Comparison of ENCODE assay signal across 8 cellular contexts in the genomic region with DNA sequence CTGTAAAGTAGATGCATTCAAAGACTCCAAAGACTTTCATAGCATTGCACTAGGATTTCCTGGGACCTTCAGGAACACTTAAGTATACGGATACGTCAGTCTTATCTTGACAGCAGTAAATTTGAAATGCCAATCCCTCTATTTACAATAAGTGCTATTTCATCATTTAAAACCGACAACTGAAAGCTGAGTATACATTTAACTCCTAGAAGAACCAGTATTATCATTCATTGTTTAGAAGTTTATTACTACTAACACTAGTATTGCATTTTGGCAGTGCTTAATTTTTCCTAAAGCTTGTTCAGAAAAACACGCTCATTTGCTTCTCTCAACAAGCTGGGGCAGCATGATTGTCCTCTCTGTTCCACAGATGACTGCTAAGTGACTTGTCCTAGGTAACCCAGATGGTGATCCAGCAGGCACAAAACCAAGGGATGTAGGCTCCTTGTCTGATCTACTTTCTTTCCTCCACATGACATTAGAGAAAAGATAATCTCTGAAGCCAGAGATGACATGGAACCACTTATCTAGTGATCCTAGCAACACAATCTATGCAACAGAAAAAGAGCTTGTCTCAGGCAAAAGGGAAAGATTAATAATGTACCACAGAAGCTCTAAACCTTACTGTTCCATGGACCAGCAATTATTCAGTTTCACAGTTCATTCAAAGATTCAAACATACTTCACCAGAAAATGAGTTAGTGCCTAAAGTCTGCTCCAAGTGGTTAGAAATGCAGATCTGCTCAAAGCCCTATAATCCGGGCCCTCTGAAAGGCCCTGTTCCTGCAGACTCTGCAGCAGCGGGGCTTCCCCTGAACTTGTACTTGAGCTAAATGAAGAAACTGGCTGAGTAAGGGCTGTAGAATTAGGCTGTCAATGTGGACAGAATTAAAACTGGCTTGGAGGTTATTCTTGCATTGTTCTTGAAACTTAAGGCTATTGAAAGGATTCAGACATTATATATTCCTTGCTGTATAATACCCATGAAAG. TPM values are rescaled to one million over a fixed set of nuclear protein-coding genes. Genes with fewer than 3 reads are reported as not detected.
A peak's percentile ranks its signal among the peaks of the same experiment; 100 is the strongest.
DNase-seq lines count a peak whose midpoint lies in the region; ATAC-seq and TF ChIP-seq lines count a peak whose summit lies in the region.

No MANE protein-coding gene starts in this region.

- no peak overlapping the region for H3K27ac ChIP-seq in fibroblast of lung (ENCODE audit: insufficient read depth, low read length)
- peak overlapping the region in 5 of 8 donors; percentile 82 to 90 (median 85) for H3K27ac ChIP-seq in spleen

- no peak overlapping the region for H3K9ac ChIP-seq in fibroblast of lung (ENCODE audit: insufficient read depth, low read length)

- no peak for TF ChIP-seq POLR2A in spleen (IDR thresholded peaks at IDR 0.05)

- H3K9me3 ChIP-seq in fibroblast of lung (ENCODE audit: control insufficient read depth, insufficient read depth, low read depth, low read length), result no peaks in the 10 kb centered on the region
- no peaks in the 10 kb centered on the region for H3K9me3 ChIP-seq in spleen

- 43 to 61% (median 53%) methylated on average over 6 of the region's 6 CpGs for WGBS in spleen, 5 donors

- H3K27me3 ChIP-seq in fibroblast of lung (ENCODE audit: control insufficient read depth, insufficient read depth, low read length), result no peaks in the 10 kb centered on the region
- no peaks in the 10 kb centered on the region for H3K27me3 ChIP-seq in spleen (replicated peaks in 1 of 7)

- peak overlapping the region; percentile 99 for H3K4me2 ChIP-seq in fibroblast of lung (ENCODE audit: extremely low read depth, insufficient read depth, low read length)

- TF ChIP-seq CTCF in fibroblast of lung (conservative IDR thresholded peaks at IDR 0.05 in 1 of 2, IDR thresholded peaks at IDR 0.05 in 1 of 2; ENCODE audit: low read depth in 1 of 2, low read length in 2 of 2), result no peak
- no peak for TF ChIP-seq CTCF in spleen (IDR thresholded peaks at IDR 0.05 in 8 of 11, conservative IDR thresholded peaks at IDR 0.05 in 3 of 11)

- intact Hi-C loops in spleen (cut with DNase I; ENCODE audit: low total_unique reads), result loop anchor here (10.0 kb wide), 1 partner anchor 63 kb away; no protein-coding TSS in a partner anchor

- DNase-seq in activated CD4-positive, alpha-beta T cell treated with anti-CD3 and anti-CD28 coated beads, Interleukin-2, amount 50 U/mL, for 1 hour, result peak; percentile 38
- DNase-seq in fibroblast of lung (ENCODE audit: low read depth in 2 of 2) (peak; percentile 44 to 54), spleen (peak; percentile 80), NCI-H2227 treated with DMSO at 0.1 percent for 48 hours (lab: John Stamatoyannopoulos, UW) (no peak), SKM-1 (lab: John Stamatoyannopoulos, UW; ENCODE audit: unreplicated experiment) (no peak)

- H2AFZ ChIP-seq in fibroblast of lung (ENCODE audit: low read length), result no peak overlapping the region

- H4K20me1 ChIP-seq in fibroblast of lung (ENCODE audit: control insufficient read depth, extremely low read depth, insufficient read depth, low read length), result no peaks in the 10 kb centered on the region

- H3K4me1 ChIP-seq in fibroblast of lung (ENCODE audit: control insufficient read depth, extremely low read depth, insufficient read depth, low read length) (peaks cover 8% of the 10 kb centered on the region), spleen (peaks cover 33 to 94% (median 73%) of the 10 kb centered on the region in 6 donors)

- H3K36me3 ChIP-seq in fibroblast of lung (ENCODE audit: control insufficient read depth, insufficient read depth, low read length) (no peaks in the 10 kb centered on the region), spleen (peaks cover 0 to 17% (median 0%) of the 10 kb centered on the region in 6 donors)

- ATAC-seq in GM18867 (IDR thresholded peaks at IDR 0.05; ENCODE audit: unreplicated experiment) (peak; percentile 16), HG02884 (IDR thresholded peaks at IDR 0.05; ENCODE audit: unreplicated experiment) (peak; percentile 31), GM18519 (IDR thresholded peaks at IDR 0.05; ENCODE audit: low FRiP score, unreplicated experiment) (no peak)

- peaks cover 90% of the 10 kb centered on the region for H3K79me2 ChIP-seq in fibroblast of lung (ENCODE audit: control insufficient read depth, insufficient read depth, low read length)

- peak overlapping the region; percentile 67 to 97 (median 90) for H3K4me3 ChIP-seq in fibroblast of lung (replicated peaks in 1 of 4; ENCODE audit: control extremely low read depth in 1 of 4, insufficient read depth in 1 of 4, low read depth in 3 of 4, low read length in 4 of 4)
- peak overlapping the region in 6 of 8 donors; percentile 0 to 84 (median 36) for H3K4me3 ChIP-seq in spleen

RNA-seq across cellular contexts. Expression of a gene that starts 5.2 kb away (rescaled TPM):
- total RNA-seq in fibroblast of lung, result 9.8 and 13.0 TPM in 2 replicates
- polyA plus RNA-seq in fibroblast of lung, result 16.0 and 19.0 TPM in 2 replicates
- polyA plus RNA-seq in fibroblast of lung (2012), result 7.8 and 11.8 TPM in 2 replicates
- polyA minus RNA-seq in fibroblast of lung (ENCODE audit: low replicate concordance), result 10.7 and 11.9 TPM in 2 replicates
- 10 to 100 TPM; 20.8 to 43.4 (median 34.2) TPM for total RNA-seq in spleen
- polyA plus RNA-seq in spleen, result 1 to 10 TPM; 2.7 to 5.0 (median 3.0) TPM

RNA-seq across cellular contexts. Expression of a gene that starts 51.9 kb away (rescaled TPM):
- total RNA-seq in fibroblast of lung (12.8 and 14.2 TPM in 2 replicates), spleen (10 to 100 TPM; 22.4 to 59.8 (median 41.4) TPM)
- polyA plus RNA-seq in fibroblast of lung (14.0 and 19.5 TPM in 2 replicates), spleen (10 to 100 TPM; 21.4 to 38.0 (median 28.9) TPM)
- polyA plus RNA-seq in fibroblast of lung (2012), result 13.5 and 18.4 TPM in 2 replicates
- 0.55 and 0.96 TPM in 2 replicates for polyA minus RNA-seq in fibroblast of lung (ENCODE audit: low replicate concordance)

RNA-seq across cellular contexts. Expression of a gene that starts 52.0 kb away (rescaled TPM):
- total RNA-seq in fibroblast of lung (15.4 and 18.5 TPM in 2 replicates), spleen (10 to 100 TPM in 1 of 7 donors, 1 to 10 TPM in 6; 6.6 to 11.5 (median 8.8) TPM)
- polyA plus RNA-seq in fibroblast of lung (9.4 and 15.0 TPM in 2 replicates), spleen (1 to 10 TPM; 4.3 to 6.3 (median 5.9) TPM)
- 7.9 and 11.7 TPM in 2 replicates for polyA plus RNA-seq in fibroblast of lung (2012)
- 0.11 and 0.59 TPM in 2 replicates for polyA minus RNA-seq in fibroblast of lung (ENCODE audit: low replicate concordance)

Comparison
In these comparisons a context has a peak if more than half of its experiments do, and no peak if none do; other contexts are left out.
1. DNase-seq: peak in activated CD4-positive, alpha-beta T cell treated with anti-CD3 and anti-CD28 coated beads, Interleukin-2, amount 50 U/mL, for 1 hour (single experiment), fibroblast of lung (2 of 2) and spleen (single experiment); none in NCI-H2227 treated with DMSO at 0.1 percent for 48 hours (single experiment) and SKM-1 (single experiment).